Comparison of ENCODE assay signal across 1 cellular context in genomic region chr2:120252207-120253020, GRCh38.
TF ChIP-seq lines count a peak whose summit lies in the region.

RALB (plus strand) TSS chr2:120252852; CDS start chr2:120278665, 25,813 bp downstream.

TF ChIP-seq in HepG2, 621 proteins besides CTCF, POLR2A, EP300 and RAD21 (continued from another document and continues in another):
- TF ChIP-seq ZNF646 (CRISPR knock-in tag; IDR thresholded peaks at IDR 0.05) (no peak), NR0B2 (CRISPR knock-in tag; IDR thresholded peaks at IDR 0.05) (no peak), TFE3 (CRISPR knock-in tag; IDR thresholded peaks at IDR 0.05) (no peak), ZSCAN21 (CRISPR knock-in tag; IDR thresholded peaks at IDR 0.05; ENCODE audit: borderline replicate concordance) (no peak), ZNF780A (CRISPR knock-in tag; IDR thresholded peaks at IDR 0.05) (no peak), ZNF33A (CRISPR knock-in tag; IDR thresholded peaks at IDR 0.05; ENCODE audit: borderline replicate concordance) (no peak), ZNF800 (CRISPR knock-in tag; IDR thresholded peaks at IDR 0.05) (no peak), KAT8 (CRISPR knock-in tag; IDR thresholded peaks at IDR 0.05) (peak; percentile 75), ZNF331 (CRISPR knock-in tag; IDR thresholded peaks at IDR 0.05) (no peak), FOSL1 (CRISPR knock-in tag; IDR thresholded peaks at IDR 0.05; ENCODE audit: borderline replicate concordance) (no peak), ZNF512B (CRISPR knock-in tag; IDR thresholded peaks at IDR 0.05; ENCODE audit: borderline replicate concordance) (no peak), IRF9 (CRISPR knock-in tag; IDR thresholded peaks at IDR 0.05; ENCODE audit: borderline replicate concordance) (peak; percentile 16; the same call in 1 of the 2 replicates), ZBTB37 (CRISPR knock-in tag; IDR thresholded peaks at IDR 0.05) (no peak), GLMP (CRISPR knock-in tag; IDR thresholded peaks at IDR 0.05; ENCODE audit: borderline replicate concordance) (no peak), ZNF616 (CRISPR knock-in tag; IDR thresholded peaks at IDR 0.05; ENCODE audit: low read depth) (peak; percentile 65; the same call in 1 of the 2 replicates), NBN (conservative IDR thresholded peaks at IDR 0.05) (no peak), RNF2 (conservative IDR thresholded peaks at IDR 0.05; ENCODE audit: low read depth) (peak; percentile 60), SRSF9 (IDR thresholded peaks at IDR 0.05; ENCODE audit: borderline replicate concordance, insufficient read depth, low read depth, low read length, poor library complexity, severe bottlenecking) (no peak), ZFX (CRISPR knock-in tag; IDR thresholded peaks at IDR 0.05; ENCODE audit: low read depth) (no peak; the same call in 1 of the 2 replicates), ZNF546 (CRISPR knock-in tag; conservative IDR thresholded peaks at IDR 0.05) (no peak), ZNF326 (CRISPR knock-in tag; IDR thresholded peaks at IDR 0.05; ENCODE audit: borderline replicate concordance) (no peak), HNRNPL (IDR thresholded peaks at IDR 0.05; ENCODE audit: low read depth, low read length) (peak; percentile 88), ZNF75D (CRISPR knock-in tag; IDR thresholded peaks at IDR 0.05; ENCODE audit: borderline replicate concordance) (no peak), AKNA (CRISPR knock-in tag; IDR thresholded peaks at IDR 0.05; ENCODE audit: borderline replicate concordance) (no peak), SIN3A (IDR thresholded peaks at IDR 0.05; ENCODE audit: borderline replicate concordance, low read depth, low read length) (peak; percentile 77; the same call in 1 of the 2 replicates), ZNF513 (CRISPR knock-in tag; conservative IDR thresholded peaks at IDR 0.05) (no peak), ZNF138 (CRISPR knock-in tag; IDR thresholded peaks at IDR 0.05; ENCODE audit: low read depth) (0 out of 2 replicates have a peak, but pooled peaks have one; percentile 18), ZNF709 (CRISPR knock-in tag; IDR thresholded peaks at IDR 0.05) (no peak)
